ENCODE assay signal across 22 cellular contexts in the genomic region with DNA sequence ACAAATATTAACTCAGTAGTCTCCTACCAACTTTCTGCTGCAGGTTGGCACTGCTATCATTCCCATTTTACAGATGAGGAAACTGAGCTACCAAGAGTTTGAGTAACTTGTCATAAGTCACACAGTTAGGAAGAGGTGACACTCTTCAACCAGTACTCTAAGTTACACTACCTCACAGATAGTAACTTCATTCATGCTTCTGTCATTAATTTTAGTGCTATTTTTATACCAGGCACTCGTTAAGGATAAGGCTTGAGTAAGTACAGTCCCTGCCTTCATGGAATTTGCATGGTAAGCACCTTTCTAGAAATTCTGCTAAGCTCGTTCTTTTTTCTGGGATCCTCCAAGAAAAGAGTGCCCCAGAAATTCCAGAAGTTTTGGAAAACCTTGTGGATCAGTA.
"Had no signal": no experiment of that assay in that cellular context is flagged by ENCODE, and none has a peak within 500 bp of the region (broad histone marks: within the 10 kb centered on the region; RNA-seq: fewer than 3 reads in every experiment).

No MANE protein-coding gene starts in this region.

- H3K36me3 ChIP-seq: SJSA1 had no signal

- H3K4me1 ChIP-seq: SJSA1 had no signal

- DNase-seq: Kasumi-1, MM.1S, NCI-H1092 treated with DMSO at 0.1 percent for 48 hours, NCI-H1436, NCI-H187, NCI-H2029, NCI-H2081 treated with DMSO at 0.1 percent for 48 hours, NCI-H2171, NCI-H226, NCI-H446, NCI-H510A, NCI-H524 treated with DMSO at 0.1 percent for 48 hours, NCI-H69, NCI-H774, PC-3, SIG-M5 had no signal

- H3K9me3 ChIP-seq: SJSA1 had no signal

- H3K27ac ChIP-seq: KMS-11, RWPE1, SJSA1, SK-N-MC had no signal

- H3K27me3 ChIP-seq: SJSA1 had no signal

- ATAC-seq: K562, Panc1, PC-3 had no signal

- H3K4me3 ChIP-seq: K562, SJSA1, SK-N-MC had no signal
